ENCODE assay signal across 14 cellular contexts in the genomic region with DNA sequence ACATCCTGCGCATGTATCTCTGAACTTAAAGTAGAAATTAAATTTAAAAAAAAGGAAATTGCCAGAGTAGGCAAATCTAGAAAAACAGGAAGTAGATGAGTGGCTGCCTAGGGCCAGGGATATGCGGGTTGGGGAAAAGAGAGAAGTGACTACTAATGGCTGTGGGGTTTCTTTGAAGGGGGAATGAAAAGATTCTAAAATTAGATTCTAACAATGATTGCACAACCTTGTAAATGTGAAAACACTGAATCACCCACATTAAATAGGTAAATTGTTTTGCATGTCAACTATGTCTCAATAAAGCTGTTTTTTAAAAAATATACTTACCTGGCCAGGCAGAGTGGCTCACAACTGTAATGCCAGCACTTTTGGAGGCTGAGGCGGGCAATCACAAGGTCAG. TPM values are rescaled to one million over a fixed set of nuclear protein-coding genes. Genes with fewer than 3 reads are reported as not detected.
DNase-seq lines count a peak whose midpoint lies in the region; ATAC-seq, FAIRE-seq and TF ChIP-seq lines count a peak whose summit lies in the region.
"Had no signal": no experiment of that assay in that cellular context is flagged by ENCODE, and none has a peak within 500 bp of the region (broad histone marks: within the 10 kb centered on the region; RNA-seq: fewer than 3 reads in every experiment).

No MANE protein-coding gene starts in this region.

- BruUV-seq in K562 (replicated peaks; lab: Mats Ljungman, UMichigan), result no TSS peak

- no peaks in the 10 kb centered on the region for H3K27me3 ChIP-seq in K562 (ENCODE audit: control insufficient read depth in 2 of 2, insufficient read depth in 2 of 2, low read length in 2 of 2)
- no peaks in the 10 kb centered on the region for H3K27me3 ChIP-seq in testis

- H3K4me2 ChIP-seq in K562 (ENCODE audit: insufficient read depth, low read length), result no peak overlapping the region

- TF ChIP-seq CTCF in K562 (IDR thresholded peaks at IDR 0.05 in 2 of 3, conservative IDR thresholded peaks at IDR 0.05 in 1 of 3; ENCODE audit: insufficient read depth in 2 of 3, low read depth in 1 of 3, low read length in 3 of 3) (no peak), testis (IDR thresholded peaks at IDR 0.05) (no peak)

- H3K36me3 ChIP-seq in K562 (ENCODE audit: control insufficient read depth, insufficient read depth, low read length), result no peaks in the 10 kb centered on the region
- H3K36me3 ChIP-seq in testis (ENCODE audit: low read depth, missing control alignments), result no peaks in the 10 kb centered on the region

- no peak for TF ChIP-seq RAD21 in K562 (CRISPR knock-in tag; conservative IDR thresholded peaks at IDR 0.05 in 1 of 2, IDR thresholded peaks at IDR 0.05 in 1 of 2)

- H3K27ac ChIP-seq in K562 (ENCODE audit: extremely low read depth, low read depth, low read length), result no peak overlapping the region
- no peak overlapping the region for H3K27ac ChIP-seq in testis

- DNase-seq in left ventricle myocardium superior (no peak), Right ventricle myocardium inferior (ENCODE audit: missing footprints) (no peak), OCI-M1 (lab: John Stamatoyannopoulos, UW) (peak; percentile 81), K562 (ENCODE audit: extremely low read depth in 1 of 4, low spot score in 3 of 4) (no peak), testis (peak; percentile 5)
- DNase-seq: cortex of kidney; foreskin fibroblast; kidney glomerular epithelial cell; NCI-H2029 treated with DMSO at 0.1 percent for 48 hours; stimulated activated CD4-positive, alpha-beta T cell treated with anti-CD3 and anti-CD28 coated beads, Interleukin-15, amount 100 ng/mL, for 24 hours had no signal

- FAIRE-seq in K562 (lab: Jason Lieb, UNC), result no peak
- FAIRE-seq: HTR-8/SVneo had no signal

- H3K9me1 ChIP-seq in K562 (ENCODE audit: control insufficient read depth, insufficient read depth, low read length), result no peaks in the 10 kb centered on the region

- H3K4me1 ChIP-seq in K562 (replicated peaks in 1 of 2; ENCODE audit: control insufficient read depth in 2 of 2, insufficient read depth in 2 of 2, low read length in 2 of 2), result no peaks in the 10 kb centered on the region
- no peaks in the 10 kb centered on the region for H3K4me1 ChIP-seq in testis

- no peaks in the 10 kb centered on the region for H3K79me2 ChIP-seq in K562 (ENCODE audit: control insufficient read depth, insufficient read depth, low read length)

- ATAC-seq in left ventricle myocardium superior (peak; percentile 18), Right ventricle myocardium inferior (no peak), K562 (no peak), HG03108 (IDR thresholded peaks at IDR 0.05; ENCODE audit: unreplicated experiment) (no peak), HG02938 (IDR thresholded peaks at IDR 0.05; ENCODE audit: unreplicated experiment) (no peak), GM18519 (IDR thresholded peaks at IDR 0.05; ENCODE audit: low FRiP score, unreplicated experiment) (no peak)

- CTCF ChIA-PET in K562 (lab: Yijun Ruan, JAX; ENCODE audit: low intra/inter-chr PET ratio), result no interaction called here

- H3K4me3 ChIP-seq in K562, result no peak overlapping the region
- H3K4me3 ChIP-seq in testis, result no peak overlapping the region

- POLR2A ChIA-PET in K562 (lab: Yijun Ruan, JAX), result interaction anchor here (0.6 to 0.7 kb wide), 2 partner anchors 14 to 160 kb away, joined by 3 read pairs; no protein-coding TSS in a partner anchor

- 3% methylated on average over 3 of the region's 3 CpGs for WGBS in K562 (ENCODE audit: insufficient coverage, low coverage, missing lambda C conversion rate)
- WGBS in testis, 2 donors, result 77 to 85% methylated on average over 3 of the region's 3 CpGs

- intact Hi-C loops in left ventricle myocardium superior (cut with micrococcal nuclease) (no loop called here), Right ventricle myocardium inferior (cut with DNase I) (no loop called here), K562 (cut with micrococcal nuclease) (no loop called here), testis (cut with DNase I; ENCODE audit: low total_unique reads) (no loop called here)

- in situ Hi-C loops in K562 (cut with MboI), result no loop called here

- TF ChIP-seq EP300 in K562 (IDR thresholded peaks at IDR 0.05; ENCODE audit: low read length), result no peak

- no peak overlapping the region for H2AFZ ChIP-seq in K562 (ENCODE audit: low read depth, low read length)

- no peak overlapping the region for H3K9ac ChIP-seq in K562 (ENCODE audit: insufficient read depth in 1 of 2, low read depth in 2 of 2, low read length in 2 of 2)

- no peaks in the 10 kb centered on the region for H3K9me3 ChIP-seq in K562 (replicated peaks; ENCODE audit: control insufficient read depth, insufficient read depth, low read depth, low read length)
- H3K9me3 ChIP-seq in testis, result no peaks in the 10 kb centered on the region

- TF ChIP-seq POLR2A in K562 (conservative IDR thresholded peaks at IDR 0.05) (no peak), testis (IDR thresholded peaks at IDR 0.05) (no peak)

- H4K20me1 ChIP-seq in K562 (replicated peaks; ENCODE audit: control insufficient read depth, insufficient read depth, low read length), result no peaks in the 10 kb centered on the region

TF ChIP-seq in K562, 482 proteins besides CTCF, POLR2A, EP300 and RAD21 (continues in another document):
- no peak for TF ChIP-seq HDAC1 (IDR thresholded peaks at IDR 0.05)

RNA-seq across cellular contexts. Expression of gene C22orf42, which starts 14.2 kb away (rescaled TPM):
- total RNA-seq in left ventricle myocardium superior (not detected), Right ventricle myocardium inferior (not detected), K562 (2014; rRNA removed) (not detected in 2 replicates), K562 (2014; rRNA removed; fragmentation: Illumina TruSeq; extraction: Trizol) (not detected in 2 replicates), K562 (2015; rRNA removed; fragmentation: Illumina TruSeq; extraction: Trizol) (not detected in 2 replicates), K562 (2021) (not detected in 2 replicates), testis (10 to 100 TPM in 1 of 2 donors, 1 to 10 TPM in 1; 4.0 to 15.6 TPM)
- not detected in 2 replicates for total RNA-seq in K562 (2011; cell fraction: chromatin; rRNA removed; ENCODE audit: low replicate concordance)
- total RNA-seq in K562 (2011; cell fraction: nucleolus; rRNA removed), result not detected in 2 replicates
- total RNA-seq in K562 (2011; cell fraction: nucleoplasm; rRNA removed), result not detected in 2 replicates
- polyA plus RNA-seq in K562 (2011; rRNA removed) (not detected in 2 replicates), K562 (2014; fragmentation: Illumina TruSeq; extraction: Trizol) (not detected in 2 replicates), K562 (2014; fragmentation: Nextera tagmentation; extraction: Ambion mirVana) (not detected), K562 (2014; rRNA removed) (not detected in 2 replicates), testis (ENCODE audit: insufficient read depth, low read depth, low replicate concordance) (13.3 TPM)
- not detected in 2 replicates for polyA plus RNA-seq in K562 (2011; cell fraction: cytosol; rRNA removed)
- not detected in 2 replicates for polyA plus RNA-seq in K562 (2011; cell fraction: nucleus; rRNA removed)
- not detected in 2 replicates for polyA plus RNA-seq in K562 (2012)
- not detected in 2 replicates for polyA minus RNA-seq in K562 (2011; rRNA and poly(A)+ RNA removed)
- not detected in 2 replicates for polyA minus RNA-seq in K562 (2011; cell fraction: cytosol; rRNA and poly(A)+ RNA removed)
- not detected in 2 replicates for polyA minus RNA-seq in K562 (2011; cell fraction: nucleus; rRNA and poly(A)+ RNA removed)

RNA-seq across cellular contexts. Expression of gene RFPL2, which starts 60.0 kb away (rescaled TPM):
- not detected for total RNA-seq in left ventricle myocardium superior
- total RNA-seq in Right ventricle myocardium inferior, result not detected
- not detected in 2 replicates for total RNA-seq in K562 (2011; cell fraction: chromatin; rRNA removed; ENCODE audit: low replicate concordance)
- not detected in 2 replicates for total RNA-seq in K562 (2011; cell fraction: nucleolus; rRNA removed)
- total RNA-seq in K562 (2011; cell fraction: nucleoplasm; rRNA removed), result not detected in 2 replicates
- not detected in 2 replicates for total RNA-seq in K562 (2014; rRNA removed)
- not detected in 2 replicates for total RNA-seq in K562 (2014; rRNA removed; fragmentation: Illumina TruSeq; extraction: Trizol)
- total RNA-seq in K562 (2015; rRNA removed; fragmentation: Illumina TruSeq; extraction: Trizol), result not detected in 2 replicates
- total RNA-seq in K562 (2021), result not detected in 2 replicates
- not detected in 2 replicates for polyA plus RNA-seq in K562 (2011; rRNA removed)
- polyA plus RNA-seq in K562 (2011; cell fraction: cytosol; rRNA removed), result not detected in 2 replicates
- polyA plus RNA-seq in K562 (2011; cell fraction: nucleus; rRNA removed), result not detected in 2 replicates
- not detected in 2 replicates for polyA plus RNA-seq in K562 (2012)
- polyA plus RNA-seq in K562 (2014; fragmentation: Illumina TruSeq; extraction: Trizol), result not detected in 2 replicates
- not detected for polyA plus RNA-seq in K562 (2014; fragmentation: Nextera tagmentation; extraction: Ambion mirVana)
- not detected in 2 replicates for polyA plus RNA-seq in K562 (2014; rRNA removed)
- polyA minus RNA-seq in K562 (2011; rRNA and poly(A)+ RNA removed), result not detected in 2 replicates
- not detected in 2 replicates for polyA minus RNA-seq in K562 (2011; cell fraction: cytosol; rRNA and poly(A)+ RNA removed)
- polyA minus RNA-seq in K562 (2011; cell fraction: nucleus; rRNA and poly(A)+ RNA removed), result not detected in 2 replicates
- total RNA-seq in testis, result not detected
- polyA plus RNA-seq in testis (ENCODE audit: insufficient read depth, low read depth, low replicate concordance), result 0.34 TPM

Comparison
In these comparisons a context has a peak if more than half of its experiments do, and no peak if none do; other contexts are left out.
1. DNase-seq: peak in OCI-M1 (single experiment) and testis (single experiment); none in left ventricle myocardium superior (single experiment), Right ventricle myocardium inferior (single experiment) and K562 (0 of 4).